In the genomic region with DNA sequence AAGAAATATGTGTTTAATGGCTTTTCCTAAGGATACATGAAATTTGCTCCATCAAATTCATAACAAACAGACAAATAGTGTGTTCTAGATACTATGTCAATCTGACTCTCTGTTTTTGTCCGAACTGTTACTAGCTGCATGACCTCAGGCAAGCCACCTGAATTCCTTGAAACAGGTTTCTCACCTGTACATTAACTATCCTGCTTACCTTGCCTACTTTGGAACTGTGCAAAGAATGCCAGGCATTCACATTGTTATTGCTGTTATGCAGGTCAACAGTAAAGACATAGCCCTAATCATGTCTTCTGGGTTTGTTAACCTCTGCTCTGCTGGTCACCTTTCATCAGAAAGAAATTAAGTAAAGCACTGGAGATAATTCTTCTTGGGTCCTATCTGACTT, we compare ENCODE assay signal across 20 cellular contexts.
DNase-seq lines count a peak whose midpoint lies in the region; FAIRE-seq and TF ChIP-seq lines count a peak whose summit lies in the region.
"Had no signal": no experiment of that assay in that cellular context is flagged by ENCODE, and none has a peak within 500 bp of the region (broad histone marks: within the 10 kb centered on the region; RNA-seq: fewer than 3 reads in every experiment).

No MANE protein-coding gene starts in this region.

- peak; percentile 23 for FAIRE-seq in bronchial epithelial cell (lab: Jason Lieb, UNC)
- no peak for FAIRE-seq in frontal cortex (lab: Jason Lieb, UNC)
- FAIRE-seq: A204.1, GM12878 had no signal

- H3K4me3 Mint-ChIP-seq in progenitor cell of endocrine pancreas (ENCODE audit: low read depth), result no peak overlapping the region
- no peak overlapping the region for H3K4me3 Mint-ChIP-seq in CD14-positive monocyte
- H3K4me3 Mint-ChIP-seq: CD4-positive, alpha-beta T cell; HFFc6 had no signal

- no peaks in the 10 kb centered on the region for H3K27me3 Mint-ChIP-seq in progenitor cell of endocrine pancreas
- H3K27me3 Mint-ChIP-seq in CD14-positive monocyte (ENCODE audit: low read depth in 3 of 3), result peaks cover 0 to 1% (median 0%) of the 10 kb centered on the region in 3 donors

- no peak overlapping the region for H3K4me3 ChIP-seq in bronchial epithelial cell (ENCODE audit: low read depth, low read length)
- H3K4me3 ChIP-seq: GM12878 had no signal

- peaks cover 3% of the 10 kb centered on the region for H3K9me3 Mint-ChIP-seq in progenitor cell of endocrine pancreas (ENCODE audit: low read depth)
- H3K9me3 Mint-ChIP-seq in CD14-positive monocyte, result peaks cover 0 to 8% (median 4%) of the 10 kb centered on the region in 7 donors

- DNase-seq in bronchial epithelial cell (ENCODE audit: low read depth) (no peak), left kidney (ENCODE audit: low read depth, low spot score) (peak; percentile 64), progenitor cell of endocrine pancreas (ENCODE audit: low spot score, unreplicated experiment) (no peak), frontal cortex (ENCODE audit: low spot score in 2 of 2) (no peak), ureter (ENCODE audit: low spot score) (no peak), CD14-positive monocyte (ENCODE audit: low spot score) (no peak), head of caudate nucleus (no peak)
- DNase-seq: ACHN; BE2C; C1 segment of cervical spinal cord; CD4-positive, alpha-beta T cell; DMS153; DMS79; GF-D8; GOT3; H7; HFFc6; KG1 had no signal

- H3K27ac Mint-ChIP-seq in progenitor cell of endocrine pancreas (peak overlapping the region; percentile 65), CD14-positive monocyte (no peak overlapping the region)
- H3K27ac Mint-ChIP-seq: CD4-positive, alpha-beta T cell; HFFc6 had no signal

- intact Hi-C loops in CD14-positive monocyte (cut with micrococcal nuclease) (no loop called here), head of caudate nucleus (cut with DNase I) (no loop called here)

- H3K36me3 ChIP-seq in bronchial epithelial cell (ENCODE audit: control insufficient read depth, insufficient read depth, low read length), result no peaks in the 10 kb centered on the region
- H3K36me3 ChIP-seq: BE2C had no signal

- no peak for TF ChIP-seq CTCF in bronchial epithelial cell (IDR thresholded peaks at IDR 0.05; ENCODE audit: insufficient read depth, low read length, severe bottlenecking)
- no peak for TF ChIP-seq CTCF in progenitor cell of endocrine pancreas (IDR thresholded peaks at IDR 0.05; ENCODE audit: unreplicated experiment)
- TF ChIP-seq CTCF in CD14-positive monocyte (IDR thresholded peaks at IDR 0.05), result no peak

- no peaks in the 10 kb centered on the region for H3K27me3 ChIP-seq in bronchial epithelial cell (ENCODE audit: control insufficient read depth, insufficient read depth, low read length)
- H3K27me3 ChIP-seq: BE2C had no signal

- no peaks in the 10 kb centered on the region for H3K36me3 Mint-ChIP-seq in progenitor cell of endocrine pancreas (ENCODE audit: insufficient read depth)
- H3K36me3 Mint-ChIP-seq in CD14-positive monocyte, result no peaks in the 10 kb centered on the region

- peaks cover 6% of the 10 kb centered on the region for H3K4me1 Mint-ChIP-seq in progenitor cell of endocrine pancreas (ENCODE audit: low read depth)
- no peaks in the 10 kb centered on the region for H3K4me1 Mint-ChIP-seq in CD14-positive monocyte
